Comparison of ENCODE assay signal across 14 cellular contexts in genomic region chr17:64412944-64413381, GRCh38. TPM values are rescaled to one million over a fixed set of nuclear protein-coding genes. Genes with fewer than 3 reads are reported as not detected.
A peak's percentile ranks its signal among the peaks of the same experiment; 100 is the strongest.
DNase-seq lines count a peak whose midpoint lies in the region; ATAC-seq and TF ChIP-seq lines count a peak whose summit lies in the region.
"Had no signal": no experiment of that assay in that cellular context is flagged by ENCODE, and none has a peak within 500 bp of the region (broad histone marks: within the 10 kb centered on the region; RNA-seq: fewer than 3 reads in every experiment).

No MANE protein-coding gene starts in this region.

- ATAC-seq in psoas muscle (no peak), GM21515 (IDR thresholded peaks at IDR 0.05; ENCODE audit: unreplicated experiment) (no peak)
- ATAC-seq: activated T-cell treated with anti-CD3 and anti-CD28 coated beads, Interleukin-2, amount 50 U/mL, for 72 hours; HCT116 had no signal

- DNase-seq in endothelial cell (ENCODE audit: low spot score), result no peak
- DNase-seq in psoas muscle, result no peak
- DNase-seq in activated T-cell treated with anti-CD3 and anti-CD28 coated beads for 4 hours, result no peak
- no peak for DNase-seq in NCI-H1048 (lab: John Stamatoyannopoulos, UW)
- no peak for DNase-seq in DMS 273 treated with DMSO at 0.1 percent for 48 hours (lab: John Stamatoyannopoulos, UW)
- DNase-seq: activated CD4-positive, alpha-beta T cell treated with anti-CD3 and anti-CD28 coated beads, Interleukin-2, amount 50 U/mL, for 1 hour; activated T-cell treated with anti-CD3 and anti-CD28 coated beads, Interleukin-2, amount 50 U/mL, for 72 hours; left cardiac atrium; NCI-H446 treated with DMSO at 0.1 percent for 48 hours had no signal

- H3K27me3 Mint-ChIP-seq in IgD-negative memory B cell (no peaks in the 10 kb centered on the region), endothelial cell (ENCODE audit: unreplicated experiment) (peaks cover 3% of the 10 kb centered on the region)

- no peaks in the 10 kb centered on the region for H3K27me3 ChIP-seq in BLaER1 treated with 17β-estradiol and CSF1 and Interleukin-3, amounts not matched to agents 10 nM and 100 nM
- H3K27me3 ChIP-seq in psoas muscle (ENCODE audit: insufficient read depth in 3 of 3, low read length in 2 of 3), result no peaks in the 10 kb centered on the region

- H4K20me1 ChIP-seq in BLaER1 treated with 17β-estradiol and CSF1 and Interleukin-3, amounts not matched to agents 10 nM and 100 nM, result peaks cover 0 to 9% (median 0%) of the 10 kb centered on the region in 11 experiments; a peak in 1 of 22 replicates

- H3K4me2 ChIP-seq in BLaER1 treated with 17β-estradiol and CSF1 and Interleukin-3, amounts not matched to agents 10 nM and 100 nM, result peak overlapping the region; percentile 83 to 97 (median 90); a peak in 21 of 22 replicates

- no peaks in the 10 kb centered on the region for H3K9me3 ChIP-seq in BLaER1 treated with 17β-estradiol and CSF1 and Interleukin-3, amounts not matched to agents 10 nM and 100 nM (replicated peaks in 1 of 11)
- H3K9me3 ChIP-seq in psoas muscle, result no peaks in the 10 kb centered on the region

- H3K36me3 Mint-ChIP-seq in IgD-negative memory B cell (no peaks in the 10 kb centered on the region), endothelial cell (ENCODE audit: low read depth, unreplicated experiment) (peaks cover 4% of the 10 kb centered on the region)

- H3K27ac Mint-ChIP-seq in IgD-negative memory B cell (peak overlapping the region; percentile 76 to 96 (median 89)), endothelial cell (ENCODE audit: unreplicated experiment) (peak overlapping the region; percentile 100)
- H3K27ac Mint-ChIP-seq: activated T-cell treated with anti-CD3 and anti-CD28 coated beads, Interleukin-2, amount 50 U/mL, for 72 hours had no signal

- H3K36me3 ChIP-seq in BLaER1 treated with 17β-estradiol and CSF1 and Interleukin-3, amounts not matched to agents 10 nM and 100 nM, result no peaks in the 10 kb centered on the region; a peak in 1 of 22 replicates
- H3K36me3 ChIP-seq in psoas muscle (ENCODE audit: insufficient read depth in 1 of 2, low read depth in 1 of 2), result no peaks in the 10 kb centered on the region

- H3K27ac ChIP-seq in BLaER1 treated with 17β-estradiol and CSF1 and Interleukin-3, amounts not matched to agents 10 nM and 100 nM, result peak overlapping the region; percentile 68 to 85 (median 77); a peak in 21 of 22 replicates
- no peak overlapping the region for H3K27ac ChIP-seq in psoas muscle

- intact Hi-C loops in psoas muscle (cut with DNase I), result no loop called here

- H3K4me3 ChIP-seq in BLaER1 treated with 17β-estradiol and CSF1 and Interleukin-3, amounts not matched to agents 10 nM and 100 nM, result peak overlapping the region in 5 of 10 experiments; percentile 42 to 60 (median 53); a peak in 8 of 20 replicates
- H3K4me3 ChIP-seq in psoas muscle, result peak overlapping the region; percentile 34

- peak overlapping the region in 8 of 11 experiments; percentile 37 to 79 (median 67); a peak in 12 of 22 replicates for H3K9ac ChIP-seq in BLaER1 treated with 17β-estradiol and CSF1 and Interleukin-3, amounts not matched to agents 10 nM and 100 nM

- TF ChIP-seq CTCF in endothelial cell (IDR thresholded peaks at IDR 0.05; ENCODE audit: unreplicated experiment) (no peak), psoas muscle (IDR thresholded peaks at IDR 0.05) (no peak)

- peaks cover 36 to 88% (median 56%) of the 10 kb centered on the region in 10 experiments for H3K4me1 ChIP-seq in BLaER1 treated with 17β-estradiol and CSF1 and Interleukin-3, amounts not matched to agents 10 nM and 100 nM
- H3K4me1 ChIP-seq in psoas muscle, result no peaks in the 10 kb centered on the region

- 95 to 100% (median 98%) methylated on average over 2 of the region's 2 CpGs for WGBS in psoas muscle, 3 donors

- H3K4me3 Mint-ChIP-seq in IgD-negative memory B cell (peak overlapping the region; percentile 76 to 95 (median 92)), endothelial cell (ENCODE audit: unreplicated experiment) (peak overlapping the region; percentile 79)

- H3K4me1 Mint-ChIP-seq in IgD-negative memory B cell (peaks cover 20 to 34% (median 31%) of the 10 kb centered on the region in 3 donors), endothelial cell (ENCODE audit: unreplicated experiment) (peaks cover 43% of the 10 kb centered on the region)

- H3K9me3 Mint-ChIP-seq in IgD-negative memory B cell (no peaks in the 10 kb centered on the region), endothelial cell (ENCODE audit: unreplicated experiment) (no peaks in the 10 kb centered on the region)
- H3K9me3 Mint-ChIP-seq: activated T-cell treated with anti-CD3 and anti-CD28 coated beads, Interleukin-2, amount 50 U/mL, for 72 hours had no signal

RNA-seq across cellular contexts. Expression of gene PECAM1, which starts 22.3 kb away (rescaled TPM):
- 27.9 TPM for polyA plus RNA-seq in IgD-negative memory B cell
- total RNA-seq in endothelial cell (ENCODE audit: unreplicated experiment), result 844 TPM
- total RNA-seq in psoas muscle, result 100 to 1,000 TPM in 2 of 4 donors, 10 to 100 TPM in 2; 71.9 to 117 (median 105) TPM
- 10 to 100 TPM; 21.0 to 40.5 (median 29.6) TPM for polyA plus RNA-seq in psoas muscle
- total RNA-seq: osteocyte had no signal

RNA-seq across cellular contexts. Expression of gene MILR1, which starts 36.0 kb away (rescaled TPM):
- polyA plus RNA-seq in IgD-negative memory B cell, result 1.9 TPM
- total RNA-seq in endothelial cell (ENCODE audit: unreplicated experiment), result 1.6 TPM
- 1 to 10 TPM in 3 of 4 donors, under 1 TPM in 1; 0.95 to 1.3 (median 1.1) TPM for total RNA-seq in psoas muscle
- polyA plus RNA-seq in psoas muscle, result 1 to 10 TPM in 2 of 3 donors, under 1 TPM in 1; 0.61 to 1.2 (median 1.1) TPM
- total RNA-seq: osteocyte had no signal
